Comparison of ENCODE assay signal across 28 cellular contexts in the genomic region with DNA sequence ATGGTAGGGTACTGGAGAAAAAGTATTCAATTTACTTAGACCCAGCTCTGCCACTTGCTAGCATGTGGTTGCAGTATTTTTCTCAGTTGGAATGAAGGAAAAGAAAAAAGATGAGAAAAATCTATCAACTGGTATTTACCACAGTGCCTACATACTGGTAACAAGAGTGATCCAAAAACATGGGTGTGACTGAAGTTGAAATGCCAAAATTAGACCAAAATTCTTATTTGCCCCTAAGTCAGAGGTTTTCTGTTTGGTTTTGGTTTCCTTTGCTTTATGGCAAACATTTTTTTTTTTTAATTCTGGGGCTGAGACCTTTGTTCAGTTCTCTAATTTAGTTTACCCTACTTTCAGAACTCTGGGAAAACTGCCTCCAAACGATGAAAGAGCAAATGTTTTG. TPM values are rescaled to one million over a fixed set of nuclear protein-coding genes. Genes with fewer than 3 reads are reported as not detected.
DNase-seq lines count a peak whose midpoint lies in the region; ATAC-seq, FAIRE-seq and TF ChIP-seq lines count a peak whose summit lies in the region.
"Had no signal": no experiment of that assay in that cellular context is flagged by ENCODE, and none has a peak within 500 bp of the region (broad histone marks: within the 10 kb centered on the region; RNA-seq: fewer than 3 reads in every experiment).

No MANE protein-coding gene starts in this region.

- CTCF ChIA-PET in activated CD4-positive, alpha-beta T cell treated with anti-CD3 and anti-CD28 coated beads, Interleukin-2, amount 10 ng/mL, durations not matched to agents 7 days and 5 days (lab: Charles Lee), result interaction anchor here (0.6 to 1.5 kb wide), 2 partner anchors 14 to 300 kb away, joined by 3 to 4 read pairs; no protein-coding TSS in a partner anchor
- CTCF ChIA-PET in IMR-90 (lab: Yijun Ruan, JAX), result no interaction called here

- H4K5ac ChIP-seq in IMR-90 (ENCODE audit: low read depth, low read length), result peak overlapping the region; percentile 57; the same call in 1 of the 2 replicates

- no peak for TF ChIP-seq CTCF in IMR-90 (conservative IDR thresholded peaks at IDR 0.05; ENCODE audit: low read depth, low read length)
- no peak for TF ChIP-seq CTCF in left ventricle myocardium inferior (IDR thresholded peaks at IDR 0.05; ENCODE audit: borderline replicate concordance)

- no peak overlapping the region for H2BK120ac ChIP-seq in IMR-90 (ENCODE audit: low read depth, low read length)

- no peak overlapping the region for H4K91ac ChIP-seq in IMR-90 (ENCODE audit: insufficient read depth, low read depth, low read length)

- H4K20me1 ChIP-seq in IMR-90 (ENCODE audit: insufficient read depth, low read length), result peaks cover 32% of the 10 kb centered on the region

- H3K27me3 Mint-ChIP-seq in activated CD4-positive, alpha-beta T cell treated with anti-CD3 and anti-CD28 coated beads, Interleukin-2, amount 10 ng/mL, durations not matched to agents 7 days and 5 days, result no peaks in the 10 kb centered on the region
- H3K27me3 Mint-ChIP-seq: effector memory CD8-positive, alpha-beta T cell had no signal

- no peak overlapping the region for H3K4ac ChIP-seq in IMR-90 (ENCODE audit: low read depth, low read length)

- ATAC-seq in IMR-90 (ENCODE audit: low read depth), result no peak
- ATAC-seq: A549; effector memory CD8-positive, alpha-beta T cell; left lobe of liver; upper lobe of right lung had no signal

- H3K36me3 ChIP-seq in IMR-90 (ENCODE audit: control insufficient read depth, insufficient read depth, low read length) (no peaks in the 10 kb centered on the region), left ventricle myocardium inferior (no peaks in the 10 kb centered on the region)
- H3K36me3 ChIP-seq: upper lobe of right lung had no signal

- dilution Hi-C loops in IMR-90 (cut with HindIII; ENCODE audit: low sequenced_read_pairs, unreplicated experiment), result no loop called here

- intact Hi-C loops in IMR-90 (cut with micrococcal nuclease) (no loop called here), left ventricle myocardium inferior (cut with micrococcal nuclease) (no loop called here)

- H3K56ac ChIP-seq in IMR-90 (ENCODE audit: extremely low read depth, insufficient read depth, low read length), result no peak overlapping the region

- no peak overlapping the region for H2AK5ac ChIP-seq in IMR-90 (ENCODE audit: low read depth, low read length)

- no peak overlapping the region for H3K9ac ChIP-seq in IMR-90 (ENCODE audit: low read depth, low read length)
- H3K9ac ChIP-seq: SK-N-SH had no signal

- no peak for TF ChIP-seq RAD21 in IMR-90 (IDR thresholded peaks at IDR 0.05; ENCODE audit: low read length)

- no peak overlapping the region for H3K4me3 ChIP-seq in IMR-90 (ENCODE audit: insufficient read depth, low read depth, low read length)
- H3K4me3 ChIP-seq in left ventricle myocardium inferior, result no peak overlapping the region
- H3K4me3 ChIP-seq: A549, coronary artery, hepatocyte, upper lobe of right lung had no signal

- WGBS in IMR-90 (ENCODE audit: extremely low coverage in 2 of 2, insufficient read length in 1 of 2), 2 experiments, result no CpG with 5 or more reads among the region's 1 CpG

- peaks cover 8% of the 10 kb centered on the region for H3K9me1 ChIP-seq in IMR-90 (ENCODE audit: insufficient read depth, low read length)

- peaks cover 16% of the 10 kb centered on the region for H3K4me1 ChIP-seq in IMR-90 (ENCODE audit: control insufficient read depth, insufficient read depth, low read length)
- peaks cover 57% of the 10 kb centered on the region for H3K4me1 ChIP-seq in left ventricle myocardium inferior
- H3K4me1 ChIP-seq: A549, Caco-2 had no signal

- peak; percentile 76 for FAIRE-seq in GM18507 (lab: Jason Lieb, UNC)
- FAIRE-seq: A549, frontal cortex had no signal

- no TSS peak for BruUV-seq in IMR-90 (replicated peaks; lab: Mats Ljungman, UMichigan)

- H3K9me3 ChIP-seq in IMR-90 (ENCODE audit: control insufficient read depth, insufficient read depth, low read length) (no peaks in the 10 kb centered on the region), left ventricle myocardium inferior (replicated peaks) (no peaks in the 10 kb centered on the region)
- H3K9me3 ChIP-seq: A549, Caco-2, SK-N-SH, upper lobe of right lung had no signal

- peaks cover 17 to 62% of the 10 kb centered on the region in 2 experiments; a peak in 3 of 4 replicates for H3K79me1 ChIP-seq in IMR-90 (ENCODE audit: low read depth in 1 of 2, low read length in 2 of 2)

- no peak overlapping the region for H3K23ac ChIP-seq in IMR-90 (ENCODE audit: low read depth, low read length)

- no peak for DNase-seq in activated CD4-positive, alpha-beta T cell treated with anti-CD3 and anti-CD28 coated beads, Interleukin-2, amount 10 ng/mL, durations not matched to agents 7 days and 5 days
- DNase-seq in activated CD4-positive, alpha-beta T cell treated with anti-CD3 and anti-CD28 coated beads for 1 hour, result no peak
- DNase-seq in GM18507 (ENCODE audit: extremely low spot score, insufficient read length, low read depth) (no peak), IMR-90 (no peak), fibroblast of peridontal ligament (ENCODE audit: extremely low read depth) (peak; percentile 49), cerebellum (ENCODE audit: low spot score) (no peak), left ventricle myocardium inferior (no peak), hippocampal formation (lab: John Stamatoyannopoulos, UW) (no peak)
- DNase-seq: activated naive CD4-positive, alpha-beta T cell treated with anti-CD3 and anti-CD28 coated beads, Interleukin-2, amount 50 U/mL, for 16 hours; activated T-cell treated with anti-CD3 and anti-CD28 coated beads, Interleukin-2, amount 50 U/mL, for 4 hours; anterior cingulate cortex; Caco-2; effector memory CD8-positive, alpha-beta T cell; immature natural killer cell; mesendoderm; NCI-H1417; NCI-H2081; NCI-H345; NCI-H774; SK-N-SH; substantia nigra; upper lobe of right lung had no signal

- POLR2A ChIA-PET in activated CD4-positive, alpha-beta T cell treated with anti-CD3 and anti-CD28 coated beads, Interleukin-2, amount 10 ng/mL, durations not matched to agents 7 days and 5 days (lab: Charles Lee), result no interaction called here
- POLR2A ChIA-PET in IMR-90 (lab: Charles Lee; ENCODE audit: unreplicated experiment), result no interaction called here

- H2AFZ ChIP-seq in IMR-90 (replicated peaks; ENCODE audit: low read length, poor library complexity), result no peak overlapping the region
- H2AFZ ChIP-seq: hepatocyte had no signal

- no peak overlapping the region for H3K18ac ChIP-seq in IMR-90 (ENCODE audit: low read depth, low read length)

- H3K4me3 Mint-ChIP-seq in activated CD4-positive, alpha-beta T cell treated with anti-CD3 and anti-CD28 coated beads, Interleukin-2, amount 10 ng/mL, durations not matched to agents 7 days and 5 days, result no peak overlapping the region
- H3K4me3 Mint-ChIP-seq: activated T-cell treated with anti-CD3 and anti-CD28 coated beads, Interleukin-2, amount 50 U/mL, for 4 hours; effector memory CD8-positive, alpha-beta T cell; immature natural killer cell had no signal

- H3K27ac Mint-ChIP-seq in activated CD4-positive, alpha-beta T cell treated with anti-CD3 and anti-CD28 coated beads, Interleukin-2, amount 10 ng/mL, durations not matched to agents 7 days and 5 days, result peak overlapping the region; percentile 62
- H3K27ac Mint-ChIP-seq: effector memory CD8-positive, alpha-beta T cell; immature natural killer cell had no signal

- H3K36me3 Mint-ChIP-seq in activated CD4-positive, alpha-beta T cell treated with anti-CD3 and anti-CD28 coated beads, Interleukin-2, amount 10 ng/mL, durations not matched to agents 7 days and 5 days (ENCODE audit: low read depth), result peaks cover 9% of the 10 kb centered on the region
- H3K36me3 Mint-ChIP-seq: immature natural killer cell had no signal

- H2BK5ac ChIP-seq in IMR-90 (ENCODE audit: low read depth, low read length, poor library complexity, severe bottlenecking), result no peak overlapping the region

- no peak overlapping the region for H2BK15ac ChIP-seq in IMR-90 (ENCODE audit: low read depth, low read length)

- no peak overlapping the region for H4K8ac ChIP-seq in IMR-90 (ENCODE audit: low read depth in 2 of 2, low read length in 2 of 2)

- H3K27me3 ChIP-seq in IMR-90 (ENCODE audit: control insufficient read depth, insufficient read depth, low read length), result no peaks in the 10 kb centered on the region
- no peaks in the 10 kb centered on the region for H3K27me3 ChIP-seq in left ventricle myocardium inferior (ENCODE audit: low read depth)
- H3K27me3 ChIP-seq: hepatocyte, upper lobe of right lung had no signal

- H3K9me3 Mint-ChIP-seq in activated CD4-positive, alpha-beta T cell treated with anti-CD3 and anti-CD28 coated beads, Interleukin-2, amount 10 ng/mL, durations not matched to agents 7 days and 5 days, result no peaks in the 10 kb centered on the region
- H3K9me3 Mint-ChIP-seq: activated T-cell treated with anti-CD3 and anti-CD28 coated beads, Interleukin-2, amount 50 U/mL, for 4 hours; effector memory CD8-positive, alpha-beta T cell; immature natural killer cell had no signal

- no peak for TF ChIP-seq POLR2A in IMR-90 (IDR thresholded peaks at IDR 0.05; ENCODE audit: low read depth, low read length)

- H2AK9ac ChIP-seq in IMR-90 (replicated peaks; ENCODE audit: low read depth, low read length, poor library complexity), result no peak overlapping the region

- H2BK20ac ChIP-seq in IMR-90 (ENCODE audit: low read depth, low read length), result no peak overlapping the region

- in situ Hi-C loops in IMR-90 (cut with MboI; ENCODE audit: low sequenced_read_pairs), result no loop called here

- peaks cover 49% of the 10 kb centered on the region for H3K4me1 Mint-ChIP-seq in activated CD4-positive, alpha-beta T cell treated with anti-CD3 and anti-CD28 coated beads, Interleukin-2, amount 10 ng/mL, durations not matched to agents 7 days and 5 days

- H3K27ac ChIP-seq in IMR-90 (ENCODE audit: insufficient read depth, low read length) (no peak overlapping the region), left ventricle myocardium inferior (replicated peaks) (no peak overlapping the region)
- H3K27ac ChIP-seq: A549, coronary artery, hepatocyte, upper lobe of right lung, VCaP had no signal

- 0 out of 2 replicates have a peak overlapping the region, but pooled peaks have one; percentile 35 for H3K4me2 ChIP-seq in IMR-90 (ENCODE audit: low read depth, low read length)
- H3K4me2 ChIP-seq: A549, hepatocyte, SK-N-SH had no signal

- H3K14ac ChIP-seq in IMR-90 (replicated peaks; ENCODE audit: low read depth, low read length), result no peak overlapping the region

TF ChIP-seq in IMR-90, 13 proteins besides CTCF, POLR2A, EP300 and RAD21 (continues in another document):
- no peak for TF ChIP-seq FOS (IDR thresholded peaks at IDR 0.05; ENCODE audit: low read depth, low read length)
- TF ChIP-seq CHD1 (IDR thresholded peaks at IDR 0.05; ENCODE audit: low read depth, low read length), result no peak
- TF ChIP-seq MXI1 (IDR thresholded peaks at IDR 0.05; ENCODE audit: borderline replicate concordance, low read depth, low read length), result no peak

RNA-seq across cellular contexts. Expression of gene HYCC1, which starts 12.3 kb away (rescaled TPM):
- 10 to 100 TPM; 47.2 to 54.2 TPM for total RNA-seq in activated CD4-positive, alpha-beta T cell treated with anti-CD3 and anti-CD28 coated beads, Interleukin-2, amount 10 ng/mL, durations not matched to agents 7 days and 5 days
- total RNA-seq in IMR-90 (2012; rRNA removed) (78.3 and 185 TPM in 2 replicates), cerebellum (28.8 TPM), left ventricle myocardium inferior (34.8 TPM)
- polyA plus RNA-seq in IMR-90 (2012; rRNA removed), result 42.9 and 44.1 TPM in 2 replicates
- 16.8 and 23.7 TPM in 2 replicates for polyA plus RNA-seq in IMR-90 (2012; cell fraction: cytosol; rRNA removed)
- polyA plus RNA-seq in IMR-90 (2012; cell fraction: nucleus; rRNA removed; ENCODE audit: low replicate concordance), result 4.9 and 30.2 TPM in 2 replicates
